ENCODE assay signal across 8 cellular contexts in the genomic region with DNA sequence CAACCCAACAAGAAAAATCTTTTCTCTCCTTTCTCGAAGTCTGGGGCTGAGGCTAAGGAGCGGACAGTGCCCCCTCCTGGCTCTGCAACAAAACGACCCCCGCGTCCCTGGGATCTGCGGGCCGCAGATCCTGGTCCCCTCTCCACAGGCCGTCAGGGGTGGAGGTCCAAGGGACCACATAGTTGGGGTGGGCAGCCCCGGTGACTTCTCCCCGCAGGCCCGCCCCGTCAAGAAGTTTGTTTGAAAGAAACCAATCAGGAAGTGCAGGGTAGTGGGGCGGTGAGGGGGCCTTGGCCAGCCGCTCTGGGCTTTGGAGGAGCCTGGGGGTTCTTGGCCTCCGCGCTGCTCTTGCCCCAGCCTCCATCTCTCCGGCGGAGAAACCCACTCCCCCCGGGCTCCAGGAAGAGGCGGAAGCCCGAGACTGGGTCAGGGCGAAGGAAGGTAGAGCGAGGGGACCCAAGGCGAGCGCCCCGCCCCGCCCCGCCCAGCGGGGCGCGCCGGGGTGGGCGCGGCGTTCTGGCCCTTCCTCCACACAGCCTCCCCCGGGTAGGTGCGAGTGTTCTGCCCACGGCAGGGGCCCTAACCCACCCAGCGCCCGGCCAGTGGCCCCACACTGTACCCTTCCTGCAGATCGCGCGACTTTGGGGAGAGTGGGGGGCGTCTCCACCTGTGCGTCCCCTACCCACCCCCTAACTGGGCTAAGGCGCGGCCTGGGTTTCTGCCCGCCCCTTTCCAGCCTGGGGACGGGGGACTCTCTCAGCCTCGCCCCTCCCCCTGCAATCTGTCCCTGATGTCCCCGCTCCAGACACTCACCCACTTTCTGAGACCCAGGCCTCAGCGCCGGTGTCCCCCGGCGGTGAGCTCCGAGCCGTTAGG. TPM values are rescaled to one million over a fixed set of nuclear protein-coding genes. Genes with fewer than 3 reads are reported as not detected.
DNase-seq lines count a peak whose midpoint lies in the region; ATAC-seq and TF ChIP-seq lines count a peak whose summit lies in the region.

No MANE protein-coding gene starts in this region.

- H3K4me1 ChIP-seq in colonic mucosa (peaks cover 8% of the 10 kb centered on the region), stomach smooth muscle (ENCODE audit: control insufficient read depth, insufficient read depth, low read length) (peaks cover 11% of the 10 kb centered on the region)

- H3K4me3 ChIP-seq in SK-N-MC (peak overlapping the region; percentile 79), colonic mucosa (peak overlapping the region; percentile 83), lower leg skin (ENCODE audit: low read depth, poor library complexity, severe bottlenecking) (peak overlapping the region; percentile 78), stomach smooth muscle (ENCODE audit: low read length in 2 of 2) (peak overlapping the region; percentile 82)

- ATAC-seq in GM19463 (IDR thresholded peaks at IDR 0.05; ENCODE audit: unreplicated experiment): no peak
- no peak for ATAC-seq in HG03095 (IDR thresholded peaks at IDR 0.05; ENCODE audit: unreplicated experiment)

- TF ChIP-seq POLR2A in lower leg skin (IDR thresholded peaks at IDR 0.05): no peak

- DNase-seq in activated T-cell treated with anti-CD3 and anti-CD28 coated beads for 1 hour (ENCODE audit: low read depth) (peak; percentile 9), activated T-cell treated with anti-CD3 and anti-CD28 coated beads for 4 hours (no peak), SK-N-MC (ENCODE audit: low read depth, low spot score) (no peak), colonic mucosa (peak; percentile 72), lower leg skin (ENCODE audit: low spot score in 2 of 2) (peak in 1 of 2 donors; percentile 89)

- H3K9me3 ChIP-seq in SK-N-MC (ENCODE audit: low read depth, low read length) (no peaks in the 10 kb centered on the region), colonic mucosa (no peaks in the 10 kb centered on the region), stomach smooth muscle (ENCODE audit: control insufficient read depth in 2 of 2, low read length in 2 of 2) (no peaks in the 10 kb centered on the region)

- H3K36me3 ChIP-seq in SK-N-MC (ENCODE audit: insufficient read depth, low read length) (no peaks in the 10 kb centered on the region), colonic mucosa (no peaks in the 10 kb centered on the region), stomach smooth muscle (ENCODE audit: control insufficient read depth in 2 of 2, insufficient read depth in 2 of 2, low read length in 2 of 2) (no peaks in the 10 kb centered on the region)

- H3K27me3 ChIP-seq in colonic mucosa (no peaks in the 10 kb centered on the region), stomach smooth muscle (ENCODE audit: control insufficient read depth in 1 of 2, insufficient read depth in 2 of 2, low read length in 2 of 2) (no peaks in the 10 kb centered on the region)

- H3K9ac ChIP-seq in SK-N-MC (ENCODE audit: insufficient read length) (peak overlapping the region; percentile 70), colonic mucosa (ENCODE audit: low read depth in 2 of 2, low read length in 2 of 2) (peak overlapping the region; percentile 88 to 95), stomach smooth muscle (ENCODE audit: low read length in 2 of 2) (peak overlapping the region; percentile 13 to 80)

- H3K27ac ChIP-seq in SK-N-MC (no peak overlapping the region), colonic mucosa (peak overlapping the region; percentile 95), stomach smooth muscle (ENCODE audit: low read length) (no peak overlapping the region)

- TF ChIP-seq CTCF in colonic mucosa (IDR thresholded peaks at IDR 0.05): peak; percentile 47
- no peak for TF ChIP-seq CTCF in lower leg skin (IDR thresholded peaks at IDR 0.05)

- 8 to 13% methylated on average over 22 to 51 of the region's 57 CpGs for WGBS in lower leg skin, 2 donors

- intact Hi-C loops in colonic mucosa (cut with DNase I): no loop called here
- intact Hi-C loops in lower leg skin (cut with DNase I; ENCODE audit: low total_unique reads): no loop called here

RNA-seq across cellular contexts. Expression of a gene that starts 1.3 kb away (rescaled TPM):
- total RNA-seq in colonic mucosa (100 to 1,000 TPM; 103 to 158 TPM), lower leg skin (100 to 1,000 TPM in 1 of 4 donors, 10 to 100 TPM in 3; 42.4 to 128 (median 47.2) TPM)

Comparison
In these comparisons a context has a peak if more than half of its experiments do, and no peak if none do; other contexts are left out.
1. DNase-seq: peak in activated T-cell treated with anti-CD3 and anti-CD28 coated beads for 1 hour (single experiment) and colonic mucosa (single experiment); none in activated T-cell treated with anti-CD3 and anti-CD28 coated beads for 4 hours (single experiment) and SK-N-MC (single experiment).
2. Peak in every context shown above with its lines, with median percentiles within 50 percentile points of each other: H3K4me3 ChIP-seq and H3K9ac ChIP-seq.